ENCODE assay signal across 1 cellular context in the genomic region with DNA sequence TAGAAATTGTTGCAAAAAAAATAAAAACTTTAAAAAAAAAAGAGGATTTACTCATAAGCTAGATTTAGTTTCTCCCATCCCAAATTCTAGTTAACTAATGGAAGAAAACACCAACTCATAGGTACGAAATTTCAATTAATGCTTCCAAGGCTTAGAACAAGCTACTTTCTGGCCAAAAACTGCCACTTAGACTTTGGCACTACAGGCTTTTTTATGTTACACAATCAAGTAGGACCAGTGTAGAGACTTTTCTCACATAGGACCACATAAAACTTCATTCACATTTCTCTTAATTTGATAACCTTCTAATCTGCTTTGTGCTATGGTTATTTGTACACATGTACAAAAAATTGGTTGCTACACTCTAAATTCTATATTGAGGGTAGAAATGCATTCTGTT.
TF ChIP-seq lines count a peak whose summit lies in the region.

No MANE protein-coding gene starts in this region.

TF ChIP-seq in K562, 482 proteins besides CTCF, POLR2A, EP300 and RAD21:
- TF ChIP-seq, protein P1, sequence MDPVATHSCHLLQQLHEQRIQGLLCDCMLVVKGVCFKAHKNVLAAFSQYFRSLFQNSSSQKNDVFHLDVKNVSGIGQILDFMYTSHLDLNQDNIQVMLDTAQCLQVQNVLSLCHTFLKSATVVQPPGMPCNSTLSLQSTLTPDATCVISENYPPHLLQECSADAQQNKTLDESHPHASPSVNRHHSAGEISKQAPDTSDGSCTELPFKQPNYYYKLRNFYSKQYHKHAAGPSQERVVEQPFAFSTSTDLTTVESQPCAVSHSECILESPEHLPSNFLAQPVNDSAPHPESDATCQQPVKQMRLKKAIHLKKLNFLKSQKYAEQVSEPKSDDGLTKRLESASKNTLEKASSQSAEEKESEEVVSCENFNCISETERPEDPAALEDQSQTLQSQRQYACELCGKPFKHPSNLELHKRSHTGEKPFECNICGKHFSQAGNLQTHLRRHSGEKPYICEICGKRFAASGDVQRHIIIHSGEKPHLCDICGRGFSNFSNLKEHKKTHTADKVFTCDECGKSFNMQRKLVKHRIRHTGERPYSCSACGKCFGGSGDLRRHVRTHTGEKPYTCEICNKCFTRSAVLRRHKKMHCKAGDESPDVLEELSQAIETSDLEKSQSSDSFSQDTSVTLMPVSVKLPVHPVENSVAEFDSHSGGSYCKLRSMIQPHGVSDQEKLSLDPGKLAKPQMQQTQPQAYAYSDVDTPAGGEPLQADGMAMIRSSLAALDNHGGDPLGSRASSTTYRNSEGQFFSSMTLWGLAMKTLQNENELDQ (CRISPR knock-in tag; IDR thresholded peaks at IDR 0.05; ENCODE audit: borderline replicate concordance): no peak
- TF ChIP-seq NCOA4 (IDR thresholded peaks at IDR 0.05; ENCODE audit: partially characterized antibody) (no peak), TBL1XR1 (IDR thresholded peaks at IDR 0.05; ENCODE audit: low read length in 2 of 2) (no peak), RHOXF2B (CRISPR knock-in tag; conservative IDR thresholded peaks at IDR 0.05) (no peak)
